In genomic region chr17:57522436-57523005, GRCh38 we compare ENCODE assay signal across 3 cellular contexts.
TF ChIP-seq lines count a peak whose summit lies in the region.

No MANE protein-coding gene starts in this region.

TF ChIP-seq in A549, 52 proteins besides CTCF, POLR2A, EP300 and RAD21 (continued from another document):
- TF ChIP-seq CHD4 (IDR thresholded peaks at IDR 0.05; ENCODE audit: borderline replicate concordance): no peak
- TF ChIP-seq MAX (IDR thresholded peaks at IDR 0.05): no peak
- no peak for TF ChIP-seq ZFP36 (IDR thresholded peaks at IDR 0.05; ENCODE audit: borderline replicate concordance, partially characterized antibody)

TF ChIP-seq in HCT116, 20 proteins besides CTCF, POLR2A, EP300 and RAD21:
- no peak for TF ChIP-seq REST (IDR thresholded peaks at IDR 0.05; ENCODE audit: low read depth)
- no peak for TF ChIP-seq ZFX (IDR thresholded peaks at IDR 0.05)
- no peak for TF ChIP-seq EZH2 (IDR thresholded peaks at IDR 0.05)
- TF ChIP-seq SRF (IDR thresholded peaks at IDR 0.05; ENCODE audit: low read depth): no peak
- no peak for TF ChIP-seq JUND (IDR thresholded peaks at IDR 0.05)
- no peak for TF ChIP-seq CEBPB (IDR thresholded peaks at IDR 0.05; ENCODE audit: low read depth)
- no peak for TF ChIP-seq YY1 (IDR thresholded peaks at IDR 0.05; ENCODE audit: extremely low read depth, insufficient replicate concordance, low read depth, low read length)
- TF ChIP-seq ZNF274 (IDR thresholded peaks at IDR 0.05; ENCODE audit: low read depth, low read length): no peak
- TF ChIP-seq CBX3 (IDR thresholded peaks at IDR 0.05; ENCODE audit: low read depth): no peak
- TF ChIP-seq ATF3 (IDR thresholded peaks at IDR 0.05): no peak
- TF ChIP-seq SIN3A (IDR thresholded peaks at IDR 0.05; ENCODE audit: low read depth): no peak
- no peak for TF ChIP-seq ELF1 (IDR thresholded peaks at IDR 0.05; ENCODE audit: borderline replicate concordance, low read depth)
- no peak for TF ChIP-seq FOSL1 (IDR thresholded peaks at IDR 0.05; ENCODE audit: low read depth)
- TF ChIP-seq MAX (IDR thresholded peaks at IDR 0.05): no peak
- TF ChIP-seq POLR2AphosphoS5 (IDR thresholded peaks at IDR 0.05; ENCODE audit: low read depth, low read length): no peak
- no peak for TF ChIP-seq TCF7L2 (IDR thresholded peaks at IDR 0.05; ENCODE audit: borderline replicate concordance, extremely low read depth, insufficient read depth, insufficient read length)
- TF ChIP-seq ZBTB33 (IDR thresholded peaks at IDR 0.05; ENCODE audit: extremely low read depth, insufficient replicate concordance, low read length): no peak

TF ChIP-seq in K562, 482 proteins besides CTCF, POLR2A, EP300 and RAD21 (continued from another document):
- TF ChIP-seq FOXP4 (CRISPR knock-in tag; IDR thresholded peaks at IDR 0.05; ENCODE audit: borderline replicate concordance): no peak
- TF ChIP-seq ZNF134 (CRISPR knock-in tag; conservative IDR thresholded peaks at IDR 0.05): no peak
- TF ChIP-seq E2F4 (CRISPR knock-in tag; IDR thresholded peaks at IDR 0.05; ENCODE audit: low read depth): no peak
- TF ChIP-seq CGGBP1 (CRISPR knock-in tag; IDR thresholded peaks at IDR 0.05): no peak
- TF ChIP-seq ZNF23 (CRISPR knock-in tag; IDR thresholded peaks at IDR 0.05): no peak
